ENCODE assay signal across 10 cellular contexts in the genomic region with DNA sequence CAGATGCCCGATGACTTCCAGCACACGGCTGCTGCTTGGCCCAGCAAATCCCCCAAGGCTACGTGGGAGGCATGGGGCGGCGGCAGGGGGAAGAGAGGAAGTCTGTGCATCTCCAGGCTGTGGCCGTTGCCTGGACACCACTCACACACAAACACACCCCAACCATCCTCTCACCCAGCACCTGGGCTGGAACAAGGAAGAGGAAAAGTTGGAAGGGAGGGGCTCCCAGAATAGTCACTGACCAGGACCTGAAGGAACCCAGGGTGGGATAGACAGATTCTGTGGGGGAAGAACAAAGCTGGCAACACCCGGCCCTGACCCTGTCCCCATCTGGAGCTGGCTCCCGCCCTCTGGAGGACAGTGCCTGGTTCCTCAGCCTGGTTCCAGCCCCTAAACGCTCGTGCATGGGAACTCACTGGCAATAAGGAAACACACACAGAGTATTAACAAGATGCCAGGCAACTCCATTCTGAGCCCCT. TPM values are rescaled to one million over a fixed set of nuclear protein-coding genes. Genes with fewer than 3 reads are reported as not detected.
A peak's percentile ranks its signal among the peaks of the same experiment; 100 is the strongest.
DNase-seq lines count a peak whose midpoint lies in the region; ATAC-seq, FAIRE-seq and TF ChIP-seq lines count a peak whose summit lies in the region.
"Had no signal": no experiment of that assay in that cellular context is flagged by ENCODE, and none has a peak within 500 bp of the region (broad histone marks: within the 10 kb centered on the region; RNA-seq: fewer than 3 reads in every experiment).

No MANE protein-coding gene starts in this region.

- no peak for TF ChIP-seq CTCF in epithelial cell of esophagus (IDR thresholded peaks at IDR 0.05; ENCODE audit: insufficient read depth, low read depth, low read length, missing control alignments)
- no peak for TF ChIP-seq CTCF in D721Med (IDR thresholded peaks at IDR 0.05; ENCODE audit: insufficient read depth, missing control alignments)

- FAIRE-seq in D721Med (lab: Jason Lieb, UNC): no peak

- H3K4me3 ChIP-seq in epithelial cell of esophagus (ENCODE audit: low read length): no peak overlapping the region
- H3K4me3 ChIP-seq: hepatocyte had no signal

- DNase-seq in EL (peak; percentile 30), NCI-H226 (peak; percentile 96), epithelial cell of esophagus (ENCODE audit: low read depth) (peak; percentile 85), myocyte (ENCODE audit: low read depth) (peak; percentile 4), D721Med (ENCODE audit: insufficient read length, low spot score) (no peak), putamen (ENCODE audit: low spot score) (no peak), NCI-H510A (lab: John Stamatoyannopoulos, UW) (no peak)
- DNase-seq: amygdala had no signal

- no peak for ATAC-seq in GM19324 (IDR thresholded peaks at IDR 0.05; ENCODE audit: low FRiP score, unreplicated experiment)

RNA-seq across cellular contexts. Expression of gene PPP6R1, which starts 11.2 kb away (rescaled TPM):
- total RNA-seq in myocyte: 64.6 and 68.0 TPM in 2 replicates
- polyA plus RNA-seq in myocyte (2012): 67.2 TPM

RNA-seq across cellular contexts. Expression of gene TMEM86B, which starts 19.1 kb away (rescaled TPM):
- total RNA-seq in myocyte: 0.73 and 0.83 TPM in 2 replicates
- polyA plus RNA-seq in myocyte (2012): 1.4 TPM

RNA-seq across cellular contexts. Expression of gene HSPBP1, which starts 32.2 kb away (rescaled TPM):
- 37.1 and 39.3 TPM in 2 replicates for total RNA-seq in myocyte
- 35.3 TPM for polyA plus RNA-seq in myocyte (2012)

RNA-seq across cellular contexts. Expression of gene BRSK1, which starts 36.1 kb away (rescaled TPM):
- total RNA-seq in myocyte: 5.5 and 12.2 TPM in 2 replicates
- 24.7 TPM for polyA plus RNA-seq in myocyte (2012)

RNA-seq across cellular contexts. Expression of gene PTPRH, which starts 38.4 kb away (rescaled TPM):
- total RNA-seq in myocyte: 0.05 and 0.31 TPM in 2 replicates
- 0.42 TPM for polyA plus RNA-seq in myocyte (2012)

Comparison
In these comparisons a context has a peak if more than half of its experiments do, and no peak if none do; other contexts are left out.
1. DNase-seq: peak in EL (single experiment), NCI-H226 (single experiment), epithelial cell of esophagus (single experiment) and myocyte (single experiment); none in D721Med (single experiment), putamen (single experiment) and NCI-H510A (single experiment).